27 cellular contexts compared by ENCODE assay signal in the genomic region with DNA sequence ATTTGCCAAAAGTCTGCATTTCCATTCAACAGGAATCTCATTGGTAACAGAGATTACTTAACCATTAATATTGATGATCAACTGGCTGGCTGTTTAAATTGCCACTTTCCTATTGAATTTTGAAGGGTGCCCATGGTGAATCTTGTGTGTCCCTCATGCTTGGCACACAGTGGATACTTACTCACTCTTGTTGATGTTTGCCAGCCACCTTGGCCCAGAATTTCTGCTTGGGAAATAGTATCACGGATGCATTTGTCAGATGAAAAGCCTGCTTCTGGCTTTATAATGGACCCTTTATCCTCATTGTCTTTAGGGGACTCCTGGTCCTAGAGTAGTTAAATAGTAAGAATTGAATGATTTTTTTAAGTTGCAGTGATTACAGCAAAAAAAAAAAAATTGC. TPM values are rescaled to one million over a fixed set of nuclear protein-coding genes. Genes with fewer than 3 reads are reported as not detected.
"Had no signal": no experiment of that assay in that cellular context is flagged by ENCODE, and none has a peak within 500 bp of the region (broad histone marks: within the 10 kb centered on the region; RNA-seq: fewer than 3 reads in every experiment).

No MANE protein-coding gene starts in this region.

- H2AFZ ChIP-seq: hepatocyte, neural progenitor cell had no signal

- H3K36me3 ChIP-seq: prostate gland, uterus had no signal

- H3K79me2 ChIP-seq: hepatocyte had no signal

- H3K9ac ChIP-seq: neural progenitor cell had no signal

- H3K4me1 ChIP-seq: foreskin keratinocyte, neural progenitor cell, uterus had no signal

- H3K9me3 ChIP-seq: gastroesophageal sphincter, prostate gland, right atrium auricular region, stomach, testis, transverse colon, upper lobe of right lung, uterus had no signal

- H3K27ac ChIP-seq: foreskin keratinocyte, gastroesophageal sphincter, heart left ventricle, hepatocyte, neural progenitor cell, right atrium auricular region, stomach, testis, transverse colon, upper lobe of right lung, uterus had no signal

- DNase-seq: cortex of kidney; effector memory CD8-positive, alpha-beta T cell; erythroblast; foreskin keratinocyte; heart left ventricle; kidney; mesendoderm; midbrain; naive thymus-derived CD4-positive, alpha-beta T cell; stimulated activated CD4-positive, alpha-beta T cell treated with anti-CD3 and anti-CD28 coated beads, Interleukin-12 subunit alpha, Interleukin-12 subunit beta, amount 100 ng/mL, for 4 hours; stimulated activated CD4-positive, alpha-beta T cell treated with anti-CD3 and anti-CD28 coated beads, Interleukin-1b, Interleukin-23, amount 100 ng/mL, for 48 hours; stimulated activated CD4-positive, alpha-beta T cell treated with anti-CD3 and anti-CD28 coated beads, Interleukin-4, amount 100 ng/mL, for 1 hour; stimulated activated CD8-positive, alpha-beta memory T cell treated with anti-CD3 and anti-CD28 coated beads, Interleukin-4, amount 100 ng/mL, for 48 hours; stimulated activated naive CD4-positive, alpha-beta T cell treated with Interleukin-2 at 50 U/mL for 16 hours; stomach; testis; transverse colon; upper lobe of right lung; uterus had no signal

- H3K4me2 ChIP-seq: hepatocyte, neural progenitor cell, smooth muscle cell had no signal

- ATAC-seq: effector memory CD8-positive, alpha-beta T cell; foreskin keratinocyte; gastroesophageal sphincter; heart left ventricle; left lobe of liver; naive thymus-derived CD4-positive, alpha-beta T cell; sciatic nerve; upper lobe of right lung had no signal

- H3K27me3 ChIP-seq: foreskin keratinocyte, gastroesophageal sphincter, heart left ventricle, hepatocyte, neural progenitor cell, right atrium auricular region, stomach, testis, transverse colon, upper lobe of right lung, uterus had no signal

- H3K4me3 ChIP-seq: gastroesophageal sphincter, heart left ventricle, hepatocyte, neural progenitor cell, prostate gland, right atrium auricular region, smooth muscle cell, stomach, testis, transverse colon, upper lobe of right lung, uterus had no signal

RNA-seq across cellular contexts. Expression of a gene that starts 53.0 kb away (rescaled TPM):
- polyA plus RNA-seq: naive thymus-derived CD4-positive, alpha-beta T cell had no signal
